In genomic region chr16:50555892-50556673, GRCh38 we compare ENCODE assay signal across 13 cellular contexts. TPM values are rescaled to one million over a fixed set of nuclear protein-coding genes. Genes with fewer than 3 reads are reported as not detected.
"Had no signal": no experiment of that assay in that cellular context is flagged by ENCODE, and none has a peak within 500 bp of the region (broad histone marks: within the 10 kb centered on the region; RNA-seq: fewer than 3 reads in every experiment).

No MANE protein-coding gene starts in this region.

- H3K4me1 ChIP-seq: pancreas had no signal

- FAIRE-seq: pancreas had no signal

- H3K36me3 ChIP-seq: pancreas had no signal

- ATAC-seq: pancreas; stimulated activated memory B cell treated with anti-CD40 and anti-IgM and Interleukin-4, amounts not matched to agents 10 μg/mL and 1 μg/mL and 100 μg/mL, for 72 hours had no signal

- H3K27me3 ChIP-seq: pancreas had no signal

- H3K27ac ChIP-seq: pancreas had no signal

- H3K9me3 ChIP-seq: pancreas had no signal

- DNase-seq: activated CD4-positive, alpha-beta T cell treated with anti-CD3 and anti-CD28 coated beads, Interleukin-2, amount 10 ng/mL, durations not matched to agents 7 days and 5 days; activated gamma-delta T cell treated with Interleukin-2 at 50 U/mL for 16 hours; amygdala; dermis blood vessel endothelial cell; glutamatergic neuron; hypothalamus; kidney glomerular epithelial cell; midbrain; naive B cell; pancreas; stimulated activated CD4-positive, alpha-beta T cell treated with anti-CD3 and anti-CD28 coated beads, Interleukin-2, amount 100 ng/mL, for 48 hours had no signal

- H3K4me3 ChIP-seq: pancreas had no signal

RNA-seq across cellular contexts. Expression of gene NKD1, which starts 7.9 kb away (rescaled TPM):
- total RNA-seq: dermis blood vessel endothelial cell, epithelial cell of proximal tubule had no signal
